21 cellular contexts compared by ENCODE assay signal in the genomic region with DNA sequence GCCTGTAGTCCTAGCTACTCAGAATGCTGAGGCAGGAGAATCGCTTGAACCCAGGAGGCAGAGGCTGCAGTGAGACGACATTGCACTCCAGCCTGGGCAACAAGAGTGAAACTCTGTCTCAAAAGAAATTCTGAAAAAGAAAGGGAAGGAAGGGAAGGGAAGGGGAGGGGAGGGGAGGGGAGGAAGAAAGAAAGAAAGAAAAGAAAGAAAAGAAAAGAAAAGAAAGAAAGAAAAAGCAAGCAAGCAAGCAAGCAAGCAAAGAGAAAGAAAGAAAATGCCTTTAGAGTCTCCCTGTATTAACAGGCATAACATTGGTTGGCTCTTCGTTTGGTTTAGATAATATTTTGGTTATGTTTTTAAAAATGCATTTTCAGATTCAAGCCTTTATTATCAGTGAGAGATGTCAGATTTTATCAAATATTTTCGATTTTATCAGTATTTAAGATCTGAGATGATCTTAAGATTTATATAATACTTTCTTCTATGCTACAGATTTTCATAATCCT.
DNase-seq lines count a peak whose midpoint lies in the region; ATAC-seq, FAIRE-seq and TF ChIP-seq lines count a peak whose summit lies in the region.
"Had no signal": no experiment of that assay in that cellular context is flagged by ENCODE, and none has a peak within 500 bp of the region (broad histone marks: within the 10 kb centered on the region; RNA-seq: fewer than 3 reads in every experiment).

No MANE protein-coding gene starts in this region.

- ATAC-seq in HepG2, result no peak
- no peak for ATAC-seq in right lobe of liver
- ATAC-seq in WTC11, result no peak
- ATAC-seq: A549; CD8-positive, alpha-beta T cell had no signal

- H3K23ac ChIP-seq in neuronal stem cell (ENCODE audit: low read depth, low read length, poor library complexity), result no peak overlapping the region

- TF ChIP-seq POLR2A in HepG2 (IDR thresholded peaks at IDR 0.05; ENCODE audit: insufficient read depth in 1 of 2, low read depth in 2 of 2, low read length in 2 of 2) (no peak), right lobe of liver (IDR thresholded peaks at IDR 0.05) (no peak)

- TF ChIP-seq CTCF in HepG2 (CRISPR knock-in tag; IDR thresholded peaks at IDR 0.05) (no peak), right lobe of liver (IDR thresholded peaks at IDR 0.05) (no peak), WTC11 (IDR thresholded peaks at IDR 0.05) (no peak), PC-9 (conservative IDR thresholded peaks at IDR 0.05) (no peak)

- no peaks in the 10 kb centered on the region for H3K36me3 Mint-ChIP-seq in WTC11
- H3K36me3 Mint-ChIP-seq: CD8-positive, alpha-beta T cell had no signal

- H2BK5ac ChIP-seq in neuronal stem cell (ENCODE audit: low read length), result no peak overlapping the region

- no peak overlapping the region for H2BK120ac ChIP-seq in neuronal stem cell (ENCODE audit: low read depth, low read length)

- no peak overlapping the region for H3K4ac ChIP-seq in neuronal stem cell (ENCODE audit: low read length)

- no peak overlapping the region for H3K4me3 Mint-ChIP-seq in WTC11
- H3K4me3 Mint-ChIP-seq: B cell; CD4-positive, alpha-beta T cell; CD8-positive, alpha-beta T cell had no signal

- intact Hi-C loops in HepG2 (cut with micrococcal nuclease; ENCODE audit: unreplicated experiment) (no loop called here), right lobe of liver (cut with DNase I) (no loop called here), PC-9 (cut with micrococcal nuclease; ENCODE audit: unreplicated experiment) (no loop called here)

- H3K79me2 ChIP-seq in HepG2 (ENCODE audit: insufficient read depth, low read length) (no peaks in the 10 kb centered on the region), PC-9 (ENCODE audit: low read depth) (no peaks in the 10 kb centered on the region)

- TF ChIP-seq EP300 in HepG2 (IDR thresholded peaks at IDR 0.05; ENCODE audit: low read depth in 2 of 2, low read length in 2 of 2), result no peak
- no peak for TF ChIP-seq EP300 in HepG2 (CRISPR knock-in tag; IDR thresholded peaks at IDR 0.05; ENCODE audit: borderline replicate concordance)

- POLR2A ChIA-PET in HepG2 (lab: Yijun Ruan, JAX) (interaction anchor here (0.7 kb wide), 1 partner anchor 14 kb away, joined by 3 read pairs; no protein-coding TSS in a partner anchor), WTC11 (lab: Charles Lee) (no interaction called here), PC-9 (lab: Charles Lee; ENCODE audit: unreplicated experiment) (no interaction called here)

- no peak overlapping the region for H4K8ac ChIP-seq in neuronal stem cell (ENCODE audit: low read depth, low read length)

- H3K9me3 Mint-ChIP-seq in WTC11, result no peaks in the 10 kb centered on the region
- H3K9me3 Mint-ChIP-seq: CD4-positive, alpha-beta T cell had no signal

- TF ChIP-seq RAD21 in HepG2 (CRISPR knock-in tag; IDR thresholded peaks at IDR 0.05), result no peak

- H3K4me2 ChIP-seq in HepG2 (ENCODE audit: low read depth, low read length) (no peak overlapping the region), PC-9 (no peak overlapping the region), neuronal stem cell (ENCODE audit: insufficient read depth, low read length, poor library complexity, severe bottlenecking) (no peak overlapping the region)
- H3K4me2 ChIP-seq: A549; BLaER1 treated with 17β-estradiol and CSF1 and Interleukin-3, amounts not matched to agents 10 nM and 100 nM had no signal

- H2BK15ac ChIP-seq in neuronal stem cell (ENCODE audit: low read length), result no peak overlapping the region

- H3K4me1 ChIP-seq in HepG2 (ENCODE audit: insufficient read depth, low read length) (no peaks in the 10 kb centered on the region), right lobe of liver (no peaks in the 10 kb centered on the region), PC-9 (replicated peaks; ENCODE audit: insufficient read depth) (no peaks in the 10 kb centered on the region), neuronal stem cell (ENCODE audit: control insufficient read depth in 2 of 2, insufficient read depth in 1 of 2, low read depth in 1 of 2, low read length in 2 of 2) (no peaks in the 10 kb centered on the region)
- H3K4me1 ChIP-seq: A549, Caco-2 had no signal

- no peak overlapping the region for H3K27ac ChIP-seq in HepG2 (ENCODE audit: extremely low read length, insufficient read depth, low read length)
- H3K27ac ChIP-seq in right lobe of liver, result no peak overlapping the region
- no peak overlapping the region for H3K27ac ChIP-seq in PC-9
- no peak overlapping the region for H3K27ac ChIP-seq in neuronal stem cell (replicated peaks; ENCODE audit: low read length)
- H3K27ac ChIP-seq: 22Rv1; A549; BLaER1 treated with 17β-estradiol and CSF1 and Interleukin-3, amounts not matched to agents 10 nM and 100 nM; C4-2B had no signal

- no peak overlapping the region for H3K27ac Mint-ChIP-seq in WTC11
- H3K27ac Mint-ChIP-seq: B cell; CD4-positive, alpha-beta T cell; CD8-positive, alpha-beta T cell had no signal

- peaks cover 8% of the 10 kb centered on the region for H3K27me3 Mint-ChIP-seq in WTC11 (ENCODE audit: low read depth)

- H4K20me1 ChIP-seq in HepG2 (ENCODE audit: insufficient read depth, low read length) (no peaks in the 10 kb centered on the region), PC-9 (ENCODE audit: insufficient read depth) (no peaks in the 10 kb centered on the region)
- H4K20me1 ChIP-seq: BLaER1 treated with 17β-estradiol and CSF1 and Interleukin-3, amounts not matched to agents 10 nM and 100 nM had no signal

- no peak for DNase-seq in HepG2 (ENCODE audit: low spot score)
- no peak for DNase-seq in right lobe of liver
- DNase-seq in WTC11 (ENCODE audit: low spot score), result no peak
- DNase-seq in PC-9, result no peak
- no peak for DNase-seq in neuronal stem cell (ENCODE audit: low spot score)
- DNase-seq: AML-193; Caco-2; Calu3; CD4-positive, alpha-beta T cell; CD8-positive, alpha-beta T cell; DMS79 treated with DMSO at 0.1 percent for 48 hours; GF-D8 had no signal

- no peaks in the 10 kb centered on the region for H3K9me3 ChIP-seq in HepG2 (ENCODE audit: low read length)
- H3K9me3 ChIP-seq in right lobe of liver, result no peaks in the 10 kb centered on the region
- no peaks in the 10 kb centered on the region for H3K9me3 ChIP-seq in PC-9 (ENCODE audit: insufficient read depth, low read depth)
- no peaks in the 10 kb centered on the region for H3K9me3 ChIP-seq in neuronal stem cell (replicated peaks in 1 of 2; ENCODE audit: control insufficient read depth in 2 of 2, insufficient read depth in 1 of 2, low read depth in 1 of 2, low read length in 2 of 2)
- H3K9me3 ChIP-seq: A549, Caco-2 had no signal

- H3K27me3 ChIP-seq in HepG2 (ENCODE audit: control insufficient read depth in 1 of 2, insufficient read depth in 2 of 2, low read length in 2 of 2) (peaks cover 0 to 17% of the 10 kb centered on the region in 2 experiments; a peak in 4 of 5 replicates), right lobe of liver (no peaks in the 10 kb centered on the region), PC-9 (ENCODE audit: insufficient read depth, low read depth) (peaks cover 71% of the 10 kb centered on the region), neuronal stem cell (ENCODE audit: control insufficient read depth in 3 of 3, insufficient read depth in 3 of 3, low read depth in 1 of 3, low read length in 3 of 3) (peaks cover 0 to 2% (median 0%) of the 10 kb centered on the region in 3 experiments)
- H3K27me3 ChIP-seq: BLaER1 treated with 17β-estradiol and CSF1 and Interleukin-3, amounts not matched to agents 10 nM and 100 nM had no signal

- in situ Hi-C loops in HepG2 (cut with HindIII; ENCODE audit: extremely low pct_ligation_motif_present, low pct_unique_long_range_greater_than_20kb), result no loop called here

- H4K91ac ChIP-seq in neuronal stem cell (ENCODE audit: low read depth, low read length, poor library complexity), result no peak overlapping the region

- H3K18ac ChIP-seq in neuronal stem cell (ENCODE audit: low read length), result no peak overlapping the region

- H2AFZ ChIP-seq in HepG2 (ENCODE audit: low read length), result no peak overlapping the region
- H2AFZ ChIP-seq in PC-9, result no peak overlapping the region
- H2AFZ ChIP-seq in neuronal stem cell (ENCODE audit: low read length), result no peak overlapping the region

- H2BK12ac ChIP-seq in neuronal stem cell (ENCODE audit: low read length), result no peak overlapping the region

- H3K4me3 ChIP-seq in HepG2 (replicated peaks in 1 of 3; ENCODE audit: insufficient read depth in 1 of 3, low read depth in 2 of 3, low read length in 3 of 3) (no peak overlapping the region), right lobe of liver (no peak overlapping the region), PC-9 (no peak overlapping the region), neuronal stem cell (ENCODE audit: low read length in 2 of 2) (no peak overlapping the region)
- H3K4me3 ChIP-seq: A549; BLaER1 treated with 17β-estradiol and CSF1 and Interleukin-3, amounts not matched to agents 10 nM and 100 nM had no signal

- H3K9me2 ChIP-seq in PC-9 (ENCODE audit: insufficient read depth), result no peaks in the 10 kb centered on the region

- H3K79me1 ChIP-seq in neuronal stem cell (ENCODE audit: low read depth, low read length), result no peaks in the 10 kb centered on the region

- H3K9ac ChIP-seq in HepG2 (ENCODE audit: insufficient read depth, low read depth, low read length) (no peak overlapping the region), neuronal stem cell (ENCODE audit: low read depth, low read length, poor library complexity) (no peak overlapping the region)
- H3K9ac ChIP-seq: BLaER1 treated with 17β-estradiol and CSF1 and Interleukin-3, amounts not matched to agents 10 nM and 100 nM had no signal

- BruUV-seq in HepG2 (replicated peaks; lab: Mats Ljungman, UMichigan) (no TSS peak), PC-9 (replicated peaks; lab: Mats Ljungman, UMichigan) (no TSS peak)

- H2AK5ac ChIP-seq in neuronal stem cell (ENCODE audit: low read depth, low read length), result no peak overlapping the region

- WGBS in HepG2 (ENCODE audit: low lambda C conversion rate), result 7% methylated on average over 4 of the region's 4 CpGs
- WGBS in right lobe of liver (ENCODE audit: insufficient coverage, low coverage, low lambda C conversion rate, missing lambda C conversion rate), result 49% methylated on average over 4 of the region's 4 CpGs
- WGBS in neuronal stem cell (ENCODE audit: extremely low coverage in 2 of 2, insufficient read length in 2 of 2, insufficient replicate concordance in 1 of 2), 2 donors, result no CpG with 5 or more reads among the region's 4 CpGs

- H3K4me1 Mint-ChIP-seq in WTC11, result no peaks in the 10 kb centered on the region
- H3K4me1 Mint-ChIP-seq: B cell had no signal

- H3K36me3 ChIP-seq in HepG2 (replicated peaks in 1 of 2; ENCODE audit: control insufficient read depth in 1 of 2, insufficient read depth in 2 of 2, low read length in 2 of 2), result no peaks in the 10 kb centered on the region
- no peaks in the 10 kb centered on the region for H3K36me3 ChIP-seq in right lobe of liver
- H3K36me3 ChIP-seq in PC-9 (ENCODE audit: low read depth), result no peaks in the 10 kb centered on the region
- no peaks in the 10 kb centered on the region for H3K36me3 ChIP-seq in neuronal stem cell (replicated peaks in 1 of 2; ENCODE audit: control insufficient read depth in 2 of 2, insufficient read depth in 2 of 2, low read length in 2 of 2)
- H3K36me3 ChIP-seq: BLaER1 treated with 17β-estradiol and CSF1 and Interleukin-3, amounts not matched to agents 10 nM and 100 nM had no signal

- no peak overlapping the region for H3K14ac ChIP-seq in neuronal stem cell (ENCODE audit: low read length)

- FAIRE-seq in HepG2 (lab: Jason Lieb, UNC), result no peak
- FAIRE-seq: A549, D721Med, G401.6, GM12891, GM18507 had no signal

- CTCF ChIA-PET in HepG2 (lab: Yijun Ruan, JAX; ENCODE audit: low intra/inter-chr PET ratio, low total read pairs) (no interaction called here), WTC11 (lab: Charles Lee) (no interaction called here), PC-9 (lab: Charles Lee) (no interaction called here)

- no peaks in the 10 kb centered on the region for H3F3A ChIP-seq in PC-9 (ENCODE audit: insufficient read depth, low read depth)
